Comparison of ENCODE assay signal across 5 cellular contexts in genomic region chr3:26562324-26562723, GRCh38.
"Had no signal": no experiment of that assay in that cellular context is flagged by ENCODE, and none has a peak within 500 bp of the region (broad histone marks: within the 10 kb centered on the region; RNA-seq: fewer than 3 reads in every experiment).

No MANE protein-coding gene starts in this region.

- H3K27ac Mint-ChIP-seq: GM23338, H9 had no signal

- DNase-seq: H9, HCEC 1CT, IMR-90 had no signal

- H3K9me3 Mint-ChIP-seq: GM23338, H9 had no signal

- H3K4me2 ChIP-seq: GM23338 had no signal

- H3K4me3 ChIP-seq: GM23338, K562 had no signal

- H3K4me1 Mint-ChIP-seq: GM23338 had no signal

- H3K4me3 Mint-ChIP-seq: GM23338, H9 had no signal

- H2AFZ ChIP-seq: GM23338 had no signal
